Comparison of ENCODE assay signal across 18 cellular contexts in the genomic region with DNA sequence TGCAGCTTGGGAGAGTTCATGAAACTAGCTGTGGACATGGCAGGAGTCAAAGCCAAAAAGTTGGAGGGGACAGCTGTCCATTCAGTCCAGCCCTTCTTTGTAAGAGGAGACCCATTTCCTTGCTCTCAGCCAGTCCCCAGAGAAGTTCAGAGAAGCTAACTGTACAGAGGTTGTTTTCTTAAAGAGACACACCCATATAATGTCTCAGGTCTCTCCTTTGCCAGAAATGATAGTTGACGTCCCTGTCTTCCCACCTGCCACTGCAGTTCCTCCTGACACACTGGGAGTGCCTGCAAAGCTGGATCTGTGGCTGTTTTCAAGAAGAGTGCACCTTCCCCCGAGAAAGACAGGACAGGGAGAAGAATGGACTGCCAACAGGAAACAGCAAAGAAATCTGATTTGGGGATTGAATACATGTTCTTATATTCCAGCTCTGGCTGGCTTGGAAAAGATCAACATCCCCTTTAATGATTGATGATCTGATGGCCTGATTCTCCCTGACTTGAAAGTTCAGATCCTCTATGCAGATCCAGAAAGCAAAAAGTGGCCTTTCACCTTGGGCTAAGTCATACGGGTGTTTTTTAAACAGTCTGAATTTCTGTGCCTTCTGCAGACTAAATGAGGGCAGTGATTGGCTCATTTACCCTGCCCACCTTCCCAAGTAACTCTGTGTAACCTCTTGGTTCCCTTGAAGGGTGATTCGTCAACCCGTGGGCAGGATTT.
DNase-seq lines count a peak whose midpoint lies in the region; ATAC-seq and TF ChIP-seq lines count a peak whose summit lies in the region.
"Had no signal": no experiment of that assay in that cellular context is flagged by ENCODE, and none has a peak within 500 bp of the region (broad histone marks: within the 10 kb centered on the region; RNA-seq: fewer than 3 reads in every experiment).

No MANE protein-coding gene starts in this region.

- no peaks in the 10 kb centered on the region for H3K4me1 Mint-ChIP-seq in neural progenitor cell
- no peaks in the 10 kb centered on the region for H3K4me1 Mint-ChIP-seq in activated naive CD8-positive, alpha-beta T cell treated with anti-CD3 and anti-CD28 coated beads for 36 hours
- H3K4me1 Mint-ChIP-seq in CD8-positive, alpha-beta T cell (ENCODE audit: low read depth): no peaks in the 10 kb centered on the region

- H4K20me1 ChIP-seq in neural progenitor cell (ENCODE audit: low read depth): no peaks in the 10 kb centered on the region

- TF ChIP-seq POLR2A in gastroesophageal sphincter (IDR thresholded peaks at IDR 0.05): no peak

- TF ChIP-seq CTCF in 22Rv1 (IDR thresholded peaks at IDR 0.05): no peak
- TF ChIP-seq CTCF in gastroesophageal sphincter (IDR thresholded peaks at IDR 0.05): no peak
- no peak for TF ChIP-seq CTCF in neural progenitor cell (IDR thresholded peaks at IDR 0.05)
- TF ChIP-seq CTCF in CD8-positive, alpha-beta T cell (IDR thresholded peaks at IDR 0.05): no peak

- peak overlapping the region; percentile 42 for H3K27ac Mint-ChIP-seq in neural progenitor cell
- no peak overlapping the region for H3K27ac Mint-ChIP-seq in activated naive CD8-positive, alpha-beta T cell treated with anti-CD3 and anti-CD28 coated beads for 36 hours
- no peak overlapping the region for H3K27ac Mint-ChIP-seq in CD8-positive, alpha-beta T cell

- H3K27me3 ChIP-seq in gastroesophageal sphincter (no peaks in the 10 kb centered on the region), neural progenitor cell (no peaks in the 10 kb centered on the region)
- H3K27me3 ChIP-seq in CD8-positive, alpha-beta T cell (ENCODE audit: insufficient read depth, low read length): no peaks in the 10 kb centered on the region

- H3K4me3 ChIP-seq in gastroesophageal sphincter (no peak overlapping the region), neural progenitor cell (no peak overlapping the region)
- H3K4me3 ChIP-seq in CD8-positive, alpha-beta T cell (ENCODE audit: low read depth, low read length): no peak overlapping the region
- H3K4me3 ChIP-seq: HAP-1 had no signal

- H3K4me2 ChIP-seq in neural progenitor cell: no peak overlapping the region

- TF ChIP-seq EP300 in gastroesophageal sphincter (IDR thresholded peaks at IDR 0.05): no peak

- no peak for ATAC-seq in gastroesophageal sphincter
- no peak for ATAC-seq in CD8-positive, alpha-beta T cell

- DNase-seq in CD1c-positive myeloid dendritic cell (ENCODE audit: extremely low spot score): peak; percentile 50
- DNase-seq in neural progenitor cell (ENCODE audit: low spot score): no peak
- DNase-seq in activated naive CD8-positive, alpha-beta T cell treated with anti-CD3 and anti-CD28 coated beads for 36 hours: no peak
- DNase-seq in COR-L47 (lab: John Stamatoyannopoulos, UW): no peak
- DNase-seq in CD8-positive, alpha-beta T cell: no peak
- DNase-seq in NCI-H2081 treated with DMSO at 0.1 percent for 48 hours (lab: John Stamatoyannopoulos, UW): no peak
- DNase-seq: AML-193, Caco-2, IMR-90, NCI-H1417 treated with DMSO at 0.1 percent for 48 hours, NCI-H187 treated with DMSO at 0.1 percent for 48 hours, NCI-H345, NCI-H524 treated with DMSO at 0.1 percent for 48 hours had no signal

- POLR2A ChIA-PET in CD8-positive, alpha-beta T cell (lab: Charles Lee): no interaction called here

- peaks cover 2% of the 10 kb centered on the region for H3K27me3 Mint-ChIP-seq in neural progenitor cell (ENCODE audit: insufficient read depth, low read depth)
- no peaks in the 10 kb centered on the region for H3K27me3 Mint-ChIP-seq in activated naive CD8-positive, alpha-beta T cell treated with anti-CD3 and anti-CD28 coated beads for 36 hours
- no peaks in the 10 kb centered on the region for H3K27me3 Mint-ChIP-seq in CD8-positive, alpha-beta T cell (ENCODE audit: low read depth)

- CTCF ChIA-PET in CD8-positive, alpha-beta T cell (lab: Charles Lee): no interaction called here

- peaks cover 0 to 30% (median 0%) of the 10 kb centered on the region in 3 donors for H3K4me1 ChIP-seq in gastroesophageal sphincter
- no peaks in the 10 kb centered on the region for H3K4me1 ChIP-seq in neural progenitor cell
- H3K4me1 ChIP-seq in CD8-positive, alpha-beta T cell (ENCODE audit: insufficient read depth, low read length): no peaks in the 10 kb centered on the region
- H3K4me1 ChIP-seq: Caco-2, HAP-1 had no signal

- no peaks in the 10 kb centered on the region for H3F3A ChIP-seq in neural progenitor cell (ENCODE audit: low read depth)

- no peak overlapping the region for H2AFZ ChIP-seq in neural progenitor cell (replicated peaks)

- WGBS in gastroesophageal sphincter (ENCODE audit: low coverage in 1 of 2), 2 donors: 0 to 29% methylated on average over 1 to 2 of the region's 5 CpGs

- H3K36me3 Mint-ChIP-seq in neural progenitor cell: no peaks in the 10 kb centered on the region
- no peaks in the 10 kb centered on the region for H3K36me3 Mint-ChIP-seq in activated naive CD8-positive, alpha-beta T cell treated with anti-CD3 and anti-CD28 coated beads for 36 hours
- no peaks in the 10 kb centered on the region for H3K36me3 Mint-ChIP-seq in CD8-positive, alpha-beta T cell
- H3K36me3 Mint-ChIP-seq: CD14-positive monocyte had no signal

- H3K9me3 Mint-ChIP-seq in neural progenitor cell: peaks cover 6% of the 10 kb centered on the region
- no peaks in the 10 kb centered on the region for H3K9me3 Mint-ChIP-seq in activated naive CD8-positive, alpha-beta T cell treated with anti-CD3 and anti-CD28 coated beads for 36 hours
- no peaks in the 10 kb centered on the region for H3K9me3 Mint-ChIP-seq in CD8-positive, alpha-beta T cell
- H3K9me3 Mint-ChIP-seq: CD14-positive monocyte had no signal

- H3K27ac ChIP-seq in 22Rv1 (peak overlapping the region; percentile 66), gastroesophageal sphincter (peak overlapping the region in 3 of 4 donors; percentile 39 to 56 (median 45)), neural progenitor cell (no peak overlapping the region)
- no peak overlapping the region for H3K27ac ChIP-seq in CD8-positive, alpha-beta T cell (ENCODE audit: low read depth, low read length)
- H3K27ac ChIP-seq: HL-60 had no signal

- intact Hi-C loops in CD8-positive, alpha-beta T cell (cut with DNase I, micrococcal nuclease): no loop called here

- no peaks in the 10 kb centered on the region for H3K79me2 ChIP-seq in neural progenitor cell (ENCODE audit: low read depth)

- H3K36me3 ChIP-seq in gastroesophageal sphincter: peaks cover 0 to 56% of the 10 kb centered on the region in 2 donors
- H3K36me3 ChIP-seq in neural progenitor cell: no peaks in the 10 kb centered on the region
- no peaks in the 10 kb centered on the region for H3K36me3 ChIP-seq in CD8-positive, alpha-beta T cell (ENCODE audit: insufficient read depth, low read length)
- H3K36me3 ChIP-seq: HAP-1 had no signal

- no peak overlapping the region for H3K9ac ChIP-seq in neural progenitor cell

- no peaks in the 10 kb centered on the region for H3K9me3 ChIP-seq in gastroesophageal sphincter
- no peaks in the 10 kb centered on the region for H3K9me3 ChIP-seq in neural progenitor cell (ENCODE audit: low read depth)
- no peaks in the 10 kb centered on the region for H3K9me3 ChIP-seq in CD8-positive, alpha-beta T cell (ENCODE audit: low read length)
- H3K9me3 ChIP-seq: Caco-2, HAP-1 had no signal

- no peak overlapping the region for H3K4me3 Mint-ChIP-seq in neural progenitor cell
- H3K4me3 Mint-ChIP-seq in activated naive CD8-positive, alpha-beta T cell treated with anti-CD3 and anti-CD28 coated beads for 36 hours: no peak overlapping the region
- H3K4me3 Mint-ChIP-seq in CD8-positive, alpha-beta T cell: no peak overlapping the region
- H3K4me3 Mint-ChIP-seq: CD14-positive monocyte had no signal

Comparison
In these comparisons a context has a peak if more than half of its experiments do, and no peak if none do; other contexts are left out.
1. H3K27ac ChIP-seq: peak in 22Rv1 (single experiment) and gastroesophageal sphincter (3 of 4); none in neural progenitor cell (single experiment) and CD8-positive, alpha-beta T cell (single experiment).